Comparison of ENCODE assay signal across 9 cellular contexts in the genomic region with DNA sequence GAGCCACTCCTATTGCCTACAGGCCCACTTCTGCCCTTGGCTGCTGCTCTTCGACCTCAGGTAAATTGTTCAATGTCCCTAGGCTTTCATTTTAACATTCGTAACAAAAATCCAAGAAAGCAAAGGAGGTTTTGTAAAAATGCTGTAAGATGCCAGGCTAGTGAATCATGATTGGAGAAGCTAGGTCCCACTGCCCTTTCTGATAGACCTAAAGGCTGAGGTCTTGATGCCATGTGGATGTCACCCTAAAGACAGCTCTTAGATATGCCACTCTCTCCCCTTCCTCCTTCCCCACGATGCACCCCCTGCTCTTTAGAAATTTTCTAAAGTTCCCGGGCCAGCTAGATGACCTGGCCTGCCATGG. TPM values are rescaled to one million over a fixed set of nuclear protein-coding genes. Genes with fewer than 3 reads are reported as not detected.
DNase-seq lines count a peak whose midpoint lies in the region; FAIRE-seq and TF ChIP-seq lines count a peak whose summit lies in the region.
"Had no signal": no experiment of that assay in that cellular context is flagged by ENCODE, and none has a peak within 500 bp of the region (broad histone marks: within the 10 kb centered on the region; RNA-seq: fewer than 3 reads in every experiment).

No MANE protein-coding gene starts in this region.

- POLR2A ChIA-PET in AG04449 (lab: Yijun Ruan, JAX), result interaction anchor here (1.3 kb wide), 1 partner anchor 10 kb away, joined by 8 read pairs; a partner anchor contains a TSS

- CTCF ChIA-PET in AG04449 (lab: Yijun Ruan, JAX), result interaction anchor here (0.7 to 3.2 kb wide), 32 partner anchors 9 to 498 kb away, joined by 3 to 22 read pairs (median 4); a partner anchor contains a TSS

- 0 out of 2 replicates have a peak overlapping the region, but pooled peaks have one; percentile 6 for H3K4me3 ChIP-seq in AG04449 (ENCODE audit: low read depth, low read length)
- no peak overlapping the region for H3K4me3 ChIP-seq in HUES64 (ENCODE audit: low read length)
- no peak overlapping the region for H3K4me3 ChIP-seq in choroid plexus epithelial cell (ENCODE audit: low read depth, low read length)

- no peak for FAIRE-seq in frontal cortex (lab: Jason Lieb, UNC)

- H3K4me1 Mint-ChIP-seq in neural crest cell, result peaks cover 34% of the 10 kb centered on the region

- H3K36me3 ChIP-seq in HUES64 (ENCODE audit: insufficient read depth, low read length), result peaks cover 38% of the 10 kb centered on the region

- DNase-seq in AG04449 (ENCODE audit: low read depth, low spot score) (no peak), choroid plexus epithelial cell (ENCODE audit: low read depth) (peak; percentile 23), neural crest cell (ENCODE audit: low read depth, low spot score) (no peak), frontal cortex (ENCODE audit: low spot score in 2 of 2) (no peak), NCI-H2196 treated with DMSO at 0.1 percent for 48 hours (lab: John Stamatoyannopoulos, UW; ENCODE audit: unreplicated experiment) (no peak), NOMO-1 (lab: John Stamatoyannopoulos, UW; ENCODE audit: unreplicated experiment in 2 of 2) (no peak)
- DNase-seq in activated CD4-positive, CD25-positive, alpha-beta regulatory T cell (lab: John Stamatoyannopoulos, UW), result no peak
- DNase-seq: activated CD4-positive, CD25-positive, alpha-beta regulatory T cell treated with anti-CD3 and anti-CD28 coated beads, Interleukin-2, amount 50 U/mL, for 72 hours had no signal

- H3K4me3 Mint-ChIP-seq in neural crest cell, result peak overlapping the region; percentile 41

- H3K9me3 ChIP-seq in HUES64 (ENCODE audit: insufficient read depth, low read depth, low read length), result no peaks in the 10 kb centered on the region

- TF ChIP-seq CTCF in AG04449 (IDR thresholded peaks at IDR 0.05; ENCODE audit: insufficient read depth, low read length, missing control alignments) (no peak), choroid plexus epithelial cell (conservative IDR thresholded peaks at IDR 0.05; ENCODE audit: low read depth, low read length) (no peak), neural crest cell (conservative IDR thresholded peaks at IDR 0.05) (no peak)

- H3K27ac Mint-ChIP-seq in neural crest cell (ENCODE audit: unreplicated experiment), result peak overlapping the region; percentile 94

- no peaks in the 10 kb centered on the region for H3K9me3 Mint-ChIP-seq in neural crest cell

- no peaks in the 10 kb centered on the region for H3K27me3 ChIP-seq in HUES64 (ENCODE audit: insufficient read depth, low read length)

- peaks cover 23% of the 10 kb centered on the region for H3K36me3 Mint-ChIP-seq in neural crest cell (ENCODE audit: low read depth)

- H3K27ac ChIP-seq in HUES64 (ENCODE audit: low read depth, low read length), result peak overlapping the region; percentile 58; the same call in 1 of the 2 replicates

- H3K27me3 Mint-ChIP-seq in neural crest cell (ENCODE audit: low read depth), result no peaks in the 10 kb centered on the region

- H3K9ac ChIP-seq in HUES64 (ENCODE audit: low read depth, low read length), result no peak overlapping the region

- 93% methylated on average over 4 of the region's 4 CpGs for WGBS in HUES64

- peaks cover 28% of the 10 kb centered on the region for H3K4me1 ChIP-seq in HUES64 (ENCODE audit: insufficient read depth, low read length)

RNA-seq across cellular contexts. Expression of a gene that starts 9.9 kb away (rescaled TPM):
- 22.1 TPM for polyA plus RNA-seq in HUES64 (2013, experiment 1 of 2)
- 23.5 TPM for polyA plus RNA-seq in HUES64 (2013, experiment 2 of 2)
- total RNA-seq in neural crest cell (34.8 and 36.0 TPM in 2 replicates), frontal cortex (5.3 TPM)

RNA-seq across cellular contexts. Expression of a gene that starts 45.0 kb away (rescaled TPM):
- polyA plus RNA-seq in HUES64 (2013, experiment 1 of 2), result 29.7 TPM
- polyA plus RNA-seq in HUES64 (2013, experiment 2 of 2), result 29.8 TPM
- total RNA-seq in neural crest cell (63.6 and 70.0 TPM in 2 replicates), frontal cortex (21.2 TPM)

RNA-seq across cellular contexts. Expression of a gene that starts 49.2 kb away (rescaled TPM):
- 220 TPM for polyA plus RNA-seq in HUES64 (2013, experiment 1 of 2)
- polyA plus RNA-seq in HUES64 (2013, experiment 2 of 2), result 257 TPM
- total RNA-seq in neural crest cell (292 and 299 TPM in 2 replicates), frontal cortex (105 TPM)
